ENCODE assay signal across 30 cellular contexts in genomic region chr3:128012050-128012449, GRCh38.
"Had no signal": no experiment of that assay in that cellular context is flagged by ENCODE, and none has a peak within 500 bp of the region (broad histone marks: within the 10 kb centered on the region; RNA-seq: fewer than 3 reads in every experiment).

No MANE protein-coding gene starts in this region.

- H3K27ac Mint-ChIP-seq: naive B cell; natural killer cell treated with Interleukin-12 subunit alpha and Interleukin-12 subunit beta and Interleukin-15 and Interleukin-18, amount 100 ng/mL, for 72 hours had no signal

- H3K4me3 Mint-ChIP-seq: mesothelial cell of epicardium; naive B cell; natural killer cell treated with Interleukin-12 subunit alpha and Interleukin-12 subunit beta and Interleukin-15 and Interleukin-18, amount 100 ng/mL, for 72 hours; neural crest cell; stimulated activated naive CD8-positive, alpha-beta T cell treated with anti-CD3 and anti-CD28 coated beads, Interleukin-15, amount 100 ng/mL, for 72 hours had no signal

- H3K36me3 ChIP-seq: esophagus muscularis mucosa, heart right ventricle, left lung, neutrophil, pancreas, suprapubic skin, thyroid gland had no signal

- H3K36me3 Mint-ChIP-seq: mesothelial cell of epicardium; naive B cell; natural killer cell treated with Interleukin-12 subunit alpha and Interleukin-12 subunit beta and Interleukin-15 and Interleukin-18, amount 100 ng/mL, for 72 hours; type B pancreatic cell had no signal

- H3K9me3 ChIP-seq: esophagus muscularis mucosa, heart right ventricle, left lung, mucosa of descending colon, neutrophil, pancreas, suprapubic skin, thyroid gland had no signal

- H3K9me3 Mint-ChIP-seq: natural killer cell treated with Interleukin-12 subunit alpha and Interleukin-12 subunit beta and Interleukin-15 and Interleukin-18, amount 100 ng/mL, for 72 hours; stimulated activated naive CD8-positive, alpha-beta T cell treated with anti-CD3 and anti-CD28 coated beads, Interleukin-15, amount 100 ng/mL, for 72 hours had no signal

- H3K27me3 ChIP-seq: pancreas, thyroid gland had no signal

- FAIRE-seq: endothelial cell of umbilical vein, islet of Langerhans, pancreas, urothelium cell line had no signal

- H3K27ac ChIP-seq: coronary artery, esophagus muscularis mucosa, heart right ventricle, left lung, neutrophil, pancreas, suprapubic skin, thyroid gland had no signal

- H3K4me3 ChIP-seq: coronary artery, esophagus muscularis mucosa, heart right ventricle, left lung, mucosa of descending colon, smooth muscle cell, suprapubic skin, thyroid gland had no signal

- DNase-seq: dermis blood vessel endothelial cell; effector memory CD4-positive, alpha-beta T cell; glutamatergic neuron; heart right ventricle; hippocampal formation; left cardiac atrium; left lung; mesenchymal stem cell; mucosa of descending colon; naive B cell; pancreas; retina; stimulated activated CD4-positive, alpha-beta T cell treated with anti-CD3 and anti-CD28 coated beads, Interleukin-12 subunit alpha, Interleukin-12 subunit beta, amount 100 ng/mL, for 4 hours; stimulated activated CD4-positive, alpha-beta T cell treated with anti-CD3 and anti-CD28 coated beads, Interleukin-1b, Interleukin-23, amount 100 ng/mL, for 48 hours; stimulated activated CD4-positive, alpha-beta T cell treated with anti-CD3 and anti-CD28 coated beads, Interleukin-4, amount 100 ng/mL, for 1 hour; stimulated activated CD8-positive, alpha-beta memory T cell treated with anti-CD3 and anti-CD28 coated beads, Interleukin-4, amount 100 ng/mL, for 48 hours; stimulated activated naive CD8-positive, alpha-beta T cell treated with anti-CD3 and anti-CD28 coated beads, Interleukin-15, amount 100 ng/mL, for 72 hours; thyroid gland had no signal

- H3K4me1 ChIP-seq: esophagus muscularis mucosa, left lung, thyroid gland had no signal

- ATAC-seq: heart right ventricle; natural killer cell treated with Interleukin-12 subunit alpha and Interleukin-12 subunit beta and Interleukin-15 and Interleukin-18, amount 100 ng/mL, for 72 hours; stimulated activated naive CD8-positive, alpha-beta T cell treated with anti-CD3 and anti-CD28 coated beads, Interleukin-15, amount 100 ng/mL, for 72 hours had no signal
